ENCODE assay signal across 9 cellular contexts in genomic region chr1:158177705-158178450, GRCh38. TPM values are rescaled to one million over a fixed set of nuclear protein-coding genes. Genes with fewer than 3 reads are reported as not detected.
DNase-seq lines count a peak whose midpoint lies in the region; TF ChIP-seq lines count a peak whose summit lies in the region.
"Had no signal": no experiment of that assay in that cellular context is flagged by ENCODE, and none has a peak within 500 bp of the region (broad histone marks: within the 10 kb centered on the region; RNA-seq: fewer than 3 reads in every experiment).

No MANE protein-coding gene starts in this region.

- POLR2A ChIA-PET in activated CD4-positive, alpha-beta memory T cell treated with anti-CD3 and anti-CD28 coated beads for 36 hours (lab: Charles Lee) = interaction anchor here (0.6 kb wide), 1 partner anchor 17 kb away, joined by 4 read pairs; no protein-coding TSS in a partner anchor

- no peak overlapping the region for H3K27ac Mint-ChIP-seq in activated CD4-positive, alpha-beta memory T cell treated with anti-CD3 and anti-CD28 coated beads for 36 hours

- H3K36me3 ChIP-seq in HUES64 (ENCODE audit: insufficient read depth, low read length) (no peaks in the 10 kb centered on the region), esophagus muscularis mucosa (no peaks in the 10 kb centered on the region), stomach (no peaks in the 10 kb centered on the region)

- H3K4me3 ChIP-seq in HUES64 (ENCODE audit: low read length) (peak overlapping the region; percentile 43), esophagus muscularis mucosa (peak overlapping the region; percentile 56 to 69 (median 60)), mononuclear cell (ENCODE audit: low read length) (peak overlapping the region; percentile 21), stomach (peak overlapping the region; percentile 46 to 52 (median 48))

- no peak overlapping the region for H3K4me3 Mint-ChIP-seq in activated CD4-positive, alpha-beta memory T cell treated with anti-CD3 and anti-CD28 coated beads for 36 hours

- H3K27ac ChIP-seq in HUES64 (ENCODE audit: low read depth, low read length) (no peak overlapping the region), esophagus muscularis mucosa (replicated peaks in 1 of 4) (no peak overlapping the region), stomach (peak overlapping the region in 2 of 5 donors; percentile 27 to 29)

- TF ChIP-seq POLR2A in esophagus muscularis mucosa (IDR thresholded peaks at IDR 0.05; ENCODE audit: low read depth) (no peak), stomach (IDR thresholded peaks at IDR 0.05) (no peak)

- DNase-seq in Caki2 (ENCODE audit: low read depth) (peak; percentile 65), esophagus muscularis mucosa (ENCODE audit: extremely low spot score) (no peak), stomach (peak; percentile 86), DMS79 (lab: John Stamatoyannopoulos, UW) (no peak)
- peak; percentile 44 for DNase-seq in activated CD4-positive, alpha-beta memory T cell treated with anti-CD3 and anti-CD28 coated beads for 36 hours
- DNase-seq in effector CD8-positive, alpha-beta T cell (lab: John Stamatoyannopoulos, UW) = no peak

- no peak overlapping the region for H3K9ac ChIP-seq in HUES64 (ENCODE audit: low read depth, low read length)

- intact Hi-C loops in activated CD4-positive, alpha-beta memory T cell treated with anti-CD3 and anti-CD28 coated beads for 36 hours (cut with micrococcal nuclease) = loop anchor here (10.0 kb wide), 1 partner anchor 63 kb away; no protein-coding TSS in a partner anchor
- intact Hi-C loops in esophagus muscularis mucosa (cut with DNase I) = no loop called here
- intact Hi-C loops in stomach (cut with DNase I; ENCODE audit: low total_unique reads) = no loop called here

- WGBS in HUES64 = 11% methylated on average over 32 of the region's 34 CpGs
- 4% methylated on average over 11 of the region's 34 CpGs for whole genome bisulfite sequencing in esophagus muscularis mucosa
- 6 to 12% (median 9%) methylated on average over 15 to 34 of the region's 34 CpGs for WGBS in stomach, 5 donors

- no peak for TF ChIP-seq CTCF in esophagus muscularis mucosa (IDR thresholded peaks at IDR 0.05)
- TF ChIP-seq CTCF in stomach (IDR thresholded peaks at IDR 0.05) = no peak

- CTCF ChIA-PET in activated CD4-positive, alpha-beta memory T cell treated with anti-CD3 and anti-CD28 coated beads for 36 hours (lab: Charles Lee) = no interaction called here

- in situ Hi-C loops in Caki2 (cut with HindIII; ENCODE audit: low pct_unique_long_range_greater_than_20kb, low sequenced_read_pairs) = loop anchor here (10.0 kb wide), 1 partner anchor 897 kb away; the partner anchor contains the start of gene AIM2

- no peaks in the 10 kb centered on the region for H3K9me3 ChIP-seq in HUES64 (ENCODE audit: insufficient read depth, low read depth, low read length)
- no peaks in the 10 kb centered on the region for H3K9me3 ChIP-seq in esophagus muscularis mucosa
- H3K9me3 ChIP-seq in mononuclear cell (ENCODE audit: low read depth, low read length) = no peaks in the 10 kb centered on the region
- H3K9me3 ChIP-seq in stomach = no peaks in the 10 kb centered on the region

- H3K27me3 ChIP-seq in HUES64 (ENCODE audit: insufficient read depth, low read length) (peaks cover 85% of the 10 kb centered on the region), esophagus muscularis mucosa (peaks cover 0 to 39% (median 12%) of the 10 kb centered on the region in 4 donors), mononuclear cell (ENCODE audit: insufficient read depth, low read length) (no peaks in the 10 kb centered on the region), stomach (peaks cover 3 to 46% (median 15%) of the 10 kb centered on the region in 3 donors)

- peaks cover 67% of the 10 kb centered on the region for H3K27me3 Mint-ChIP-seq in activated CD4-positive, alpha-beta memory T cell treated with anti-CD3 and anti-CD28 coated beads for 36 hours

- H3K4me1 ChIP-seq in HUES64 (ENCODE audit: insufficient read depth, low read length) (peaks cover 8% of the 10 kb centered on the region), esophagus muscularis mucosa (peaks cover 7 to 31% (median 24%) of the 10 kb centered on the region in 4 donors), mononuclear cell (ENCODE audit: insufficient read depth, low read length) (peaks cover 60% of the 10 kb centered on the region), stomach (peaks cover 8 to 35% (median 22%) of the 10 kb centered on the region in 4 donors)

- H3K4me1 Mint-ChIP-seq in activated CD4-positive, alpha-beta memory T cell treated with anti-CD3 and anti-CD28 coated beads for 36 hours (ENCODE audit: low read depth) = peaks cover 17% of the 10 kb centered on the region

- no peaks in the 10 kb centered on the region for H3K9me3 Mint-ChIP-seq in activated CD4-positive, alpha-beta memory T cell treated with anti-CD3 and anti-CD28 coated beads for 36 hours

- TF ChIP-seq EP300 in esophagus muscularis mucosa (IDR thresholded peaks at IDR 0.05) (no peak), stomach (IDR thresholded peaks at IDR 0.05) (no peak)

- H3K36me3 Mint-ChIP-seq in activated CD4-positive, alpha-beta memory T cell treated with anti-CD3 and anti-CD28 coated beads for 36 hours = no peaks in the 10 kb centered on the region

RNA-seq across cellular contexts. Expression of gene CD1D, which starts 2.8 kb away (rescaled TPM):
- total RNA-seq in Caki2 (2014; rRNA removed; shearing (Covaris generic); ENCODE audit: low replicate concordance) = 0.06 and 0.07 TPM in 2 replicates
- polyA plus RNA-seq in HUES64 (2013, experiment 1 of 2) = 2.8 TPM
- polyA plus RNA-seq in HUES64 (2013, experiment 2 of 2) = 2.0 TPM
- not detected for total RNA-seq in activated CD4-positive, alpha-beta memory T cell treated with anti-CD3 and anti-CD28 coated beads for 36 hours
- total RNA-seq in esophagus muscularis mucosa (1 to 10 TPM in 2 of 4 donors, under 1 TPM in 2; 0.26 to 2.0 (median 1.1) TPM), mononuclear cell (13.9 TPM), stomach (1 to 10 TPM in 2 of 5 donors, not detected in 3; 1.9 to 2.6 TPM)
- polyA plus RNA-seq in stomach = 1 to 10 TPM in 1 of 3 donors, under 1 TPM in 2; 0.93 to 2.1 (median 1.00) TPM
- total RNA-seq: pulmonary artery endothelial cell had no signal

Comparison
In these comparisons a context has a peak if more than half of its experiments do, and no peak if none do; other contexts are left out.
1. DNase-seq: peak in Caki2 (single experiment), activated CD4-positive, alpha-beta memory T cell treated with anti-CD3 and anti-CD28 coated beads for 36 hours (single experiment) and stomach (single experiment); none in esophagus muscularis mucosa (single experiment), DMS79 (single experiment) and effector CD8-positive, alpha-beta T cell (single experiment).
2. Peak in every context shown above with its lines, with median percentiles within 50 percentile points of each other: H3K4me3 ChIP-seq.